Comparison of ENCODE assay signal across 11 cellular contexts in genomic region chr6:136525586-136526195, GRCh38. TPM values are rescaled to one million over a fixed set of nuclear protein-coding genes. Genes with fewer than 3 reads are reported as not detected.
DNase-seq lines count a peak whose midpoint lies in the region; TF ChIP-seq lines count a peak whose summit lies in the region.
"Had no signal": no experiment of that assay in that cellular context is flagged by ENCODE, and none has a peak within 500 bp of the region (broad histone marks: within the 10 kb centered on the region; RNA-seq: fewer than 3 reads in every experiment).

No MANE protein-coding gene starts in this region.

- no peak for TF ChIP-seq CTCF in mammary epithelial cell (conservative IDR thresholded peaks at IDR 0.05 in 1 of 2, IDR thresholded peaks at IDR 0.05 in 1 of 2; ENCODE audit: extremely low read depth in 1 of 2, insufficient read depth in 1 of 2, low read depth in 1 of 2, low read length in 2 of 2)
- no peak for TF ChIP-seq CTCF in breast epithelium (IDR thresholded peaks at IDR 0.05)
- TF ChIP-seq CTCF in smooth muscle cell (IDR thresholded peaks at IDR 0.05; ENCODE audit: borderline replicate concordance, insufficient read depth, poor library complexity, severe bottlenecking): no peak
- TF ChIP-seq CTCF in tibial artery (IDR thresholded peaks at IDR 0.05): no peak

- H3F3A ChIP-seq in smooth muscle cell (ENCODE audit: low read depth): no peaks in the 10 kb centered on the region

- H3K27me3 ChIP-seq in mammary epithelial cell (ENCODE audit: insufficient read depth, low read length): no peaks in the 10 kb centered on the region
- H3K27me3 ChIP-seq in breast epithelium: no peaks in the 10 kb centered on the region
- H3K27me3 ChIP-seq in smooth muscle cell (ENCODE audit: low read depth): no peaks in the 10 kb centered on the region
- no peaks in the 10 kb centered on the region for H3K27me3 ChIP-seq in tibial artery
- H3K27me3 ChIP-seq: esophagus squamous epithelium had no signal

- H3K9me3 ChIP-seq in mammary epithelial cell (replicated peaks; ENCODE audit: insufficient read depth, low read length) (no peaks in the 10 kb centered on the region), breast epithelium (no peaks in the 10 kb centered on the region), smooth muscle cell (replicated peaks; ENCODE audit: low read depth) (no peaks in the 10 kb centered on the region), tibial artery (no peaks in the 10 kb centered on the region)
- H3K9me3 ChIP-seq: esophagus squamous epithelium, lower lobe of right lung had no signal

- in situ Hi-C loops in mammary epithelial cell (cut with MboI; ENCODE audit: low sequenced_read_pairs in 2 of 2): loop anchor here (25.0 kb wide), 2 partner anchors 138 to 163 kb away; no protein-coding TSS in a partner anchor

- dilution Hi-C loops in mammary epithelial cell (cut with HindIII; ENCODE audit: low sequenced_read_pairs): no loop called here

- no peak for TF ChIP-seq POLR2A in breast epithelium (IDR thresholded peaks at IDR 0.05)

- intact Hi-C loops in mammary epithelial cell (cut with micrococcal nuclease): loop anchor here (1.0 kb wide), 1 partner anchor 8 kb away; no protein-coding TSS in a partner anchor
- intact Hi-C loops in breast epithelium (cut with DNase I; ENCODE audit: low total_unique reads): no loop called here
- intact Hi-C loops in head of caudate nucleus (cut with DNase I): loop anchor here (5.0 kb wide), 1 partner anchor 58 kb away; no protein-coding TSS in a partner anchor
- intact Hi-C loops in tibial artery (cut with DNase I; ENCODE audit: low total_unique reads): no loop called here

- CTCF ChIA-PET in mammary epithelial cell (lab: Charles Lee; ENCODE audit: low non-redundant PET): interaction anchor here (0.6 to 1.4 kb wide), 2 partner anchors 22 to 208 kb away, joined by 3 to 13 read pairs; no protein-coding TSS in a partner anchor

- H3K4me2 ChIP-seq in mammary epithelial cell (ENCODE audit: insufficient read depth, low read depth, low read length): no peak overlapping the region
- no peak overlapping the region for H3K4me2 ChIP-seq in smooth muscle cell

- WGBS in mammary epithelial cell (ENCODE audit: low coverage, missing lambda C conversion rate): 70% methylated on average over 7 of the region's 8 CpGs
- 54% methylated on average over 8 of the region's 8 CpGs for WGBS in smooth muscle cell (ENCODE audit: low lambda C conversion rate)

- H3K4me1 ChIP-seq in mammary epithelial cell (ENCODE audit: insufficient read depth, low read length): peaks cover 18% of the 10 kb centered on the region
- H3K4me1 ChIP-seq in breast epithelium: peaks cover 0 to 5% of the 10 kb centered on the region in 2 donors
- H3K4me1 ChIP-seq in smooth muscle cell (ENCODE audit: low read depth): peaks cover 31% of the 10 kb centered on the region
- H3K4me1 ChIP-seq in tibial artery: peaks cover 0 to 7% (median 3%) of the 10 kb centered on the region in 4 donors

- H4K20me1 ChIP-seq in mammary epithelial cell (ENCODE audit: insufficient read depth, low read length) (no peaks in the 10 kb centered on the region), smooth muscle cell (ENCODE audit: low read depth) (no peaks in the 10 kb centered on the region)

- H3K4me3 ChIP-seq in mammary epithelial cell (replicated peaks in 1 of 3; ENCODE audit: insufficient read depth in 1 of 3, low read depth in 2 of 3, low read length in 3 of 3): no peak overlapping the region
- no peak overlapping the region for H3K4me3 ChIP-seq in breast epithelium
- H3K4me3 ChIP-seq in smooth muscle cell: no peak overlapping the region
- no peak overlapping the region for H3K4me3 ChIP-seq in tibial artery
- H3K4me3 ChIP-seq: lower lobe of right lung had no signal

- no peaks in the 10 kb centered on the region for H3K36me3 ChIP-seq in mammary epithelial cell (ENCODE audit: insufficient read depth, low read length)
- H3K36me3 ChIP-seq in breast epithelium: no peaks in the 10 kb centered on the region
- no peaks in the 10 kb centered on the region for H3K36me3 ChIP-seq in smooth muscle cell (ENCODE audit: low read depth)
- H3K36me3 ChIP-seq in tibial artery: no peaks in the 10 kb centered on the region
- H3K36me3 ChIP-seq: esophagus squamous epithelium, lower lobe of right lung had no signal

- H3K9ac ChIP-seq in mammary epithelial cell (ENCODE audit: insufficient read depth, low read length) (no peak overlapping the region), smooth muscle cell (ENCODE audit: low read depth) (no peak overlapping the region)

- H3K27ac ChIP-seq in mammary epithelial cell (ENCODE audit: insufficient read depth, low read depth, low read length): no peak overlapping the region
- H3K27ac ChIP-seq in breast epithelium: no peak overlapping the region
- no peak overlapping the region for H3K27ac ChIP-seq in smooth muscle cell (ENCODE audit: low read depth)
- no peak overlapping the region for H3K27ac ChIP-seq in tibial artery
- H3K27ac ChIP-seq: esophagus squamous epithelium, lower lobe of right lung had no signal

- BruUV-seq in mammary epithelial cell (replicated peaks; lab: Mats Ljungman, UMichigan): no TSS peak

- peaks cover 80% of the 10 kb centered on the region for H3K79me2 ChIP-seq in mammary epithelial cell (ENCODE audit: insufficient read depth, low read length)
- no peaks in the 10 kb centered on the region for H3K79me2 ChIP-seq in smooth muscle cell (ENCODE audit: low read depth)

- DNase-seq in mammary epithelial cell (peak; percentile 68), breast epithelium (ENCODE audit: low spot score in 2 of 2) (no peak), SK-N-DZ (ENCODE audit: low spot score) (peak; percentile 49), head of caudate nucleus (peak in 37 of 42 donors; percentile 25 to 81 (median 50)), smooth muscle cell (lab: John Stamatoyannopoulos, UW; ENCODE audit: unreplicated experiment) (no peak), NK-92 (lab: John Stamatoyannopoulos, UW; ENCODE audit: unreplicated experiment) (no peak), tibial artery (no peak), HPDE6-E6E7 (ENCODE audit: extremely low spot score) (no peak)
- DNase-seq: esophagus squamous epithelium, GOT3 had no signal

- H2AFZ ChIP-seq in mammary epithelial cell (ENCODE audit: low read depth, low read length): no peak overlapping the region
- no peak overlapping the region for H2AFZ ChIP-seq in smooth muscle cell (ENCODE audit: low read depth)

RNA-seq across cellular contexts. Expression of gene MAP7, which starts 24.5 kb away (rescaled TPM):
- total RNA-seq in mammary epithelial cell (10 to 100 TPM; 38.2 to 39.0 TPM), breast epithelium (10 to 100 TPM; 14.2 to 42.4 (median 16.4) TPM), smooth muscle cell (6.4 and 8.2 TPM in 2 replicates)
- polyA plus RNA-seq in mammary epithelial cell (10.6 TPM), smooth muscle cell (1.6 and 8.9 TPM in 2 replicates)
- polyA minus RNA-seq in mammary epithelial cell: 15.2 TPM
- 2.5 TPM in 2 replicates for polyA plus RNA-seq in SK-N-DZ (2014; cell fraction: cytosol; rRNA removed)
- 2.5 and 3.0 TPM in 2 replicates for polyA plus RNA-seq in SK-N-DZ (2014; cell fraction: nucleus; rRNA removed)

Comparison
In these comparisons a context has a peak if more than half of its experiments do, and no peak if none do; other contexts are left out.
1. DNase-seq: peak in mammary epithelial cell (single experiment), SK-N-DZ (single experiment) and head of caudate nucleus (37 of 42); none in breast epithelium (0 of 2), smooth muscle cell (single experiment), NK-92 (single experiment), tibial artery (0 of 2) and HPDE6-E6E7 (single experiment).
2. intact Hi-C loops: an anchor here in mammary epithelial cell (1.0 kb wide) and head of caudate nucleus (5.0 kb wide); none called in breast epithelium and tibial artery.